In genomic region chr6:132390017-132390416, GRCh38 we compare ENCODE assay signal across 2 cellular contexts.
TF ChIP-seq lines count a peak whose summit lies in the region.

No MANE protein-coding gene starts in this region.

TF ChIP-seq in IMR-90, 13 proteins besides CTCF, POLR2A, EP300 and RAD21:
- TF ChIP-seq MAZ (IDR thresholded peaks at IDR 0.05; ENCODE audit: borderline replicate concordance, low read depth, low read length) = no peak
- TF ChIP-seq RFX5 (IDR thresholded peaks at IDR 0.05; ENCODE audit: low read depth, low read length) = no peak
- TF ChIP-seq FOS (IDR thresholded peaks at IDR 0.05; ENCODE audit: low read depth, low read length) = no peak
- TF ChIP-seq MXI1 (IDR thresholded peaks at IDR 0.05; ENCODE audit: borderline replicate concordance, low read depth, low read length) = no peak
- no peak for TF ChIP-seq SMC3 (IDR thresholded peaks at IDR 0.05; ENCODE audit: low read depth, low read length)
- TF ChIP-seq CEBPB (IDR thresholded peaks at IDR 0.05; ENCODE audit: low read depth, low read length) = no peak
- TF ChIP-seq, protein P1, sequence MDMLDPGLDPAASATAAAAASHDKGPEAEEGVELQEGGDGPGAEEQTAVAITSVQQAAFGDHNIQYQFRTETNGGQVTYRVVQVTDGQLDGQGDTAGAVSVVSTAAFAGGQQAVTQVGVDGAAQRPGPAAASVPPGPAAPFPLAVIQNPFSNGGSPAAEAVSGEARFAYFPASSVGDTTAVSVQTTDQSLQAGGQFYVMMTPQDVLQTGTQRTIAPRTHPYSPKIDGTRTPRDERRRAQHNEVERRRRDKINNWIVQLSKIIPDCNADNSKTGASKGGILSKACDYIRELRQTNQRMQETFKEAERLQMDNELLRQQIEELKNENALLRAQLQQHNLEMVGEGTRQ (IDR thresholded peaks at IDR 0.05; ENCODE audit: low read depth, low read length) = no peak
- TF ChIP-seq MAFK (IDR thresholded peaks at IDR 0.05; ENCODE audit: low read depth, low read length) = no peak
- TF ChIP-seq, protein P2, sequence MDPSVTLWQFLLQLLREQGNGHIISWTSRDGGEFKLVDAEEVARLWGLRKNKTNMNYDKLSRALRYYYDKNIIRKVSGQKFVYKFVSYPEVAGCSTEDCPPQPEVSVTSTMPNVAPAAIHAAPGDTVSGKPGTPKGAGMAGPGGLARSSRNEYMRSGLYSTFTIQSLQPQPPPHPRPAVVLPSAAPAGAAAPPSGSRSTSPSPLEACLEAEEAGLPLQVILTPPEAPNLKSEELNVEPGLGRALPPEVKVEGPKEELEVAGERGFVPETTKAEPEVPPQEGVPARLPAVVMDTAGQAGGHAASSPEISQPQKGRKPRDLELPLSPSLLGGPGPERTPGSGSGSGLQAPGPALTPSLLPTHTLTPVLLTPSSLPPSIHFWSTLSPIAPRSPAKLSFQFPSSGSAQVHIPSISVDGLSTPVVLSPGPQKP (IDR thresholded peaks at IDR 0.05; ENCODE audit: borderline replicate concordance, low read depth, low read length) = no peak
- TF ChIP-seq RCOR1 (IDR thresholded peaks at IDR 0.05; ENCODE audit: insufficient replicate concordance, low read length) = no peak

TF ChIP-seq in GM12878, 131 proteins besides CTCF, POLR2A, EP300 and RAD21:
- TF ChIP-seq NFIC (IDR thresholded peaks at IDR 0.05; ENCODE audit: low read depth, low read length) = peak; percentile 54
- peak; percentile 44; the same call in 1 of the 2 replicates for TF ChIP-seq RUNX3 (IDR thresholded peaks at IDR 0.05; ENCODE audit: low read length)
- no peak for TF ChIP-seq STAT3 (IDR thresholded peaks at IDR 0.05; ENCODE audit: low read depth, low read length)
- TF ChIP-seq TCF7 (IDR thresholded peaks at IDR 0.05; ENCODE audit: borderline replicate concordance) = peak; percentile 35; the same call in 1 of the 2 replicates
